Comparison of ENCODE assay signal across 18 cellular contexts in genomic region chr9:19358691-19359090, GRCh38. TPM values are rescaled to one million over a fixed set of nuclear protein-coding genes. Genes with fewer than 3 reads are reported as not detected.
DNase-seq lines count a peak whose midpoint lies in the region; ATAC-seq and TF ChIP-seq lines count a peak whose summit lies in the region.
"Had no signal": no experiment of that assay in that cellular context is flagged by ENCODE, and none has a peak within 500 bp of the region (broad histone marks: within the 10 kb centered on the region; RNA-seq: fewer than 3 reads in every experiment).

No MANE protein-coding gene starts in this region.

- no peak overlapping the region for H4K91ac ChIP-seq in IMR-90 (ENCODE audit: insufficient read depth, low read depth, low read length)

- intact Hi-C loops in IMR-90 (cut with micrococcal nuclease), result loop anchor here (10.0 kb wide), 1 partner anchor 74 kb away; no protein-coding TSS in a partner anchor

- no peak overlapping the region for H3K23ac ChIP-seq in IMR-90 (ENCODE audit: low read depth, low read length)

- H4K5ac ChIP-seq in IMR-90 (ENCODE audit: low read depth, low read length), result no peak overlapping the region

- in situ Hi-C loops in IMR-90 (cut with MboI; ENCODE audit: low sequenced_read_pairs), result no loop called here

- WGBS in IMR-90 (ENCODE audit: extremely low coverage in 2 of 2, insufficient read length in 1 of 2), 2 experiments, result no CpG with 5 or more reads among the region's 3 CpGs

- H3K4me3 ChIP-seq in IMR-90 (ENCODE audit: insufficient read depth, low read depth, low read length), result no peak overlapping the region
- no peak overlapping the region for H3K4me3 ChIP-seq in fibroblast of villous mesenchyme (ENCODE audit: low read depth, low read length)
- H3K4me3 ChIP-seq: BLaER1 treated with 17β-estradiol and CSF1 and Interleukin-3, amounts not matched to agents 10 nM and 100 nM had no signal

- no peak for TF ChIP-seq POLR2A in IMR-90 (IDR thresholded peaks at IDR 0.05; ENCODE audit: low read depth, low read length)

- POLR2A ChIA-PET in IMR-90 (lab: Charles Lee; ENCODE audit: unreplicated experiment), result interaction anchor here (0.6 kb wide), 1 partner anchor 307 kb away, joined by 3 read pairs; no protein-coding TSS in a partner anchor

- DNase-seq in EH (ENCODE audit: low read depth) (peak; percentile 43), IMR-90 (peak; percentile 42), fibroblast of villous mesenchyme (ENCODE audit: low read depth) (peak; percentile 79), neural crest cell (ENCODE audit: low read depth, low spot score) (no peak), KG1 (lab: John Stamatoyannopoulos, UW) (no peak), GM20000 (ENCODE audit: low spot score) (no peak)
- DNase-seq: CD8-positive, alpha-beta memory T cell; COR-L47; DMS 273 treated with DMSO at 0.1 percent for 48 hours; DMS53; DND-41; GOT3; H7 had no signal

- H3K9ac ChIP-seq in IMR-90 (ENCODE audit: low read depth, low read length), result no peak overlapping the region
- H3K9ac ChIP-seq: BLaER1 treated with 17β-estradiol and CSF1 and Interleukin-3, amounts not matched to agents 10 nM and 100 nM; KMS-11 had no signal

- H2AK5ac ChIP-seq in IMR-90 (ENCODE audit: low read depth, low read length), result no peak overlapping the region

- no peaks in the 10 kb centered on the region for H3K9me1 ChIP-seq in IMR-90 (ENCODE audit: insufficient read depth, low read length)

- no peak overlapping the region for H3K4me2 ChIP-seq in IMR-90 (ENCODE audit: low read depth, low read length)
- H3K4me2 ChIP-seq: BLaER1 treated with 17β-estradiol and CSF1 and Interleukin-3, amounts not matched to agents 10 nM and 100 nM; KMS-11 had no signal

- H3K56ac ChIP-seq in IMR-90 (ENCODE audit: extremely low read depth, insufficient read depth, low read length), result no peak overlapping the region

- no peak for TF ChIP-seq CTCF in IMR-90 (conservative IDR thresholded peaks at IDR 0.05; ENCODE audit: low read depth, low read length)
- no peak for TF ChIP-seq CTCF in fibroblast of villous mesenchyme (IDR thresholded peaks at IDR 0.05; ENCODE audit: insufficient read depth, low read depth, low read length)
- no peak for TF ChIP-seq CTCF in neural crest cell (conservative IDR thresholded peaks at IDR 0.05)
- no peak for TF ChIP-seq CTCF in GM20000 (IDR thresholded peaks at IDR 0.05; ENCODE audit: extremely low read depth, missing control alignments)

- H3K36me3 ChIP-seq in IMR-90 (ENCODE audit: control insufficient read depth, insufficient read depth, low read length), result peaks cover 10% of the 10 kb centered on the region; the same call in 1 of the 2 replicates

- H2BK5ac ChIP-seq in IMR-90 (ENCODE audit: low read depth, low read length, poor library complexity, severe bottlenecking), result no peak overlapping the region

- dilution Hi-C loops in IMR-90 (cut with HindIII; ENCODE audit: low sequenced_read_pairs, unreplicated experiment), result no loop called here

- H3K9me3 Mint-ChIP-seq in neural crest cell, result no peaks in the 10 kb centered on the region
- H3K9me3 Mint-ChIP-seq: CD8-positive, alpha-beta memory T cell had no signal

- H3K4me1 ChIP-seq in IMR-90 (ENCODE audit: control insufficient read depth, insufficient read depth, low read length), result no peaks in the 10 kb centered on the region
- H3K4me1 ChIP-seq: BLaER1 treated with 17β-estradiol and CSF1 and Interleukin-3, amounts not matched to agents 10 nM and 100 nM had no signal

- H3K4me3 Mint-ChIP-seq in neural crest cell, result no peak overlapping the region
- H3K4me3 Mint-ChIP-seq: B cell; CD8-positive, alpha-beta memory T cell had no signal

- H2AFZ ChIP-seq in IMR-90 (replicated peaks; ENCODE audit: low read length, poor library complexity), result no peak overlapping the region

- H3K9me3 ChIP-seq in IMR-90 (ENCODE audit: control insufficient read depth, insufficient read depth, low read length), result no peaks in the 10 kb centered on the region
- H3K9me3 ChIP-seq: BLaER1 treated with 17β-estradiol and CSF1 and Interleukin-3, amounts not matched to agents 10 nM and 100 nM had no signal

- H3K4me1 Mint-ChIP-seq in neural crest cell, result no peaks in the 10 kb centered on the region
- H3K4me1 Mint-ChIP-seq: B cell; CD8-positive, alpha-beta memory T cell had no signal

- CTCF ChIA-PET in IMR-90 (lab: Yijun Ruan, JAX), result interaction anchor here (0.8 to 0.9 kb wide), 2 partner anchors 17 to 100 kb away, joined by 3 read pairs; no protein-coding TSS in a partner anchor

- BruUV-seq in IMR-90 (replicated peaks; lab: Mats Ljungman, UMichigan), result no TSS peak

- H3K18ac ChIP-seq in IMR-90 (ENCODE audit: low read depth, low read length), result no peak overlapping the region

- H3K4ac ChIP-seq in IMR-90 (ENCODE audit: low read depth, low read length), result no peak overlapping the region

- H3K27ac ChIP-seq in IMR-90 (ENCODE audit: insufficient read depth, low read length), result no peak overlapping the region
- H3K27ac ChIP-seq: BLaER1 treated with 17β-estradiol and CSF1 and Interleukin-3, amounts not matched to agents 10 nM and 100 nM; KMS-11 had no signal

- peak overlapping the region; percentile 38 for H3K27ac Mint-ChIP-seq in neural crest cell (ENCODE audit: unreplicated experiment)
- H3K27ac Mint-ChIP-seq: B cell had no signal

- no peaks in the 10 kb centered on the region for H4K20me1 ChIP-seq in IMR-90 (ENCODE audit: insufficient read depth, low read length)

- no peak overlapping the region for H4K8ac ChIP-seq in IMR-90 (ENCODE audit: low read depth in 2 of 2, low read length in 2 of 2)

- no peak overlapping the region for H2BK20ac ChIP-seq in IMR-90 (ENCODE audit: low read depth, low read length)

- H2BK120ac ChIP-seq in IMR-90 (ENCODE audit: low read depth, low read length), result no peak overlapping the region

- H3K14ac ChIP-seq in IMR-90 (replicated peaks; ENCODE audit: low read depth, low read length), result no peak overlapping the region

- H3K79me1 ChIP-seq in IMR-90 (ENCODE audit: low read depth in 1 of 2, low read length in 2 of 2), result no peaks in the 10 kb centered on the region

- H3K27me3 Mint-ChIP-seq in neural crest cell (ENCODE audit: low read depth), result no peaks in the 10 kb centered on the region
- H3K27me3 Mint-ChIP-seq: B cell; CD8-positive, alpha-beta memory T cell had no signal

- ATAC-seq in IMR-90 (ENCODE audit: low read depth) (peak; percentile 21; the same call in 1 of the 2 replicates), HG03108 (IDR thresholded peaks at IDR 0.05; ENCODE audit: unreplicated experiment) (no peak)
- ATAC-seq: HepG2 had no signal

- H3K36me3 Mint-ChIP-seq in neural crest cell (ENCODE audit: low read depth), result peaks cover 3% of the 10 kb centered on the region

- H2BK15ac ChIP-seq in IMR-90 (ENCODE audit: low read depth, low read length), result no peak overlapping the region

- no peaks in the 10 kb centered on the region for H3K27me3 ChIP-seq in IMR-90 (ENCODE audit: control insufficient read depth, insufficient read depth, low read length)
- H3K27me3 ChIP-seq: BLaER1 treated with 17β-estradiol and CSF1 and Interleukin-3, amounts not matched to agents 10 nM and 100 nM had no signal

- TF ChIP-seq RAD21 in IMR-90 (IDR thresholded peaks at IDR 0.05; ENCODE audit: low read length), result no peak

- no peak overlapping the region for H2AK9ac ChIP-seq in IMR-90 (replicated peaks; ENCODE audit: low read depth, low read length, poor library complexity)

TF ChIP-seq in IMR-90, 13 proteins besides CTCF, POLR2A, EP300 and RAD21:
- TF ChIP-seq CEBPB (IDR thresholded peaks at IDR 0.05; ENCODE audit: low read depth, low read length) (peak; percentile 4; the same call in 1 of the 2 replicates), MAFK (IDR thresholded peaks at IDR 0.05; ENCODE audit: low read depth, low read length) (0 out of 2 replicates have a peak, but pooled peaks have one; percentile 11), FOS (IDR thresholded peaks at IDR 0.05; ENCODE audit: low read depth, low read length) (no peak), RFX5 (IDR thresholded peaks at IDR 0.05; ENCODE audit: low read depth, low read length) (no peak)

RNA-seq across cellular contexts. Expression of gene RPS6, which starts 21.3 kb away (rescaled TPM):
- total RNA-seq in IMR-90 (2012; rRNA removed) (1,399 and 1,416 TPM in 2 replicates), fibroblast of villous mesenchyme (1,027 and 1,067 TPM in 2 replicates), neural crest cell (2,517 and 2,603 TPM in 2 replicates)
- polyA plus RNA-seq in IMR-90 (2012; rRNA removed), result 1,771 and 1,866 TPM in 2 replicates
- polyA plus RNA-seq in IMR-90 (2012; cell fraction: cytosol; rRNA removed), result 454 and 1,197 TPM in 2 replicates
- polyA plus RNA-seq in IMR-90 (2012; cell fraction: nucleus; rRNA removed; ENCODE audit: low replicate concordance), result 83.2 and 613 TPM in 2 replicates

RNA-seq across cellular contexts. Expression of gene ACER2, which starts 50.1 kb away (rescaled TPM):
- total RNA-seq in IMR-90 (2012; rRNA removed), result 1.6 and 1.9 TPM in 2 replicates
- polyA plus RNA-seq in IMR-90 (2012; rRNA removed), result 0.66 and 0.84 TPM in 2 replicates
- 0.34 and 0.37 TPM in 2 replicates for polyA plus RNA-seq in IMR-90 (2012; cell fraction: cytosol; rRNA removed)
- polyA plus RNA-seq in IMR-90 (2012; cell fraction: nucleus; rRNA removed; ENCODE audit: low replicate concordance), result 0.58 and 2.3 TPM in 2 replicates
- 0.64 and 4.7 TPM in 2 replicates for total RNA-seq in fibroblast of villous mesenchyme
- total RNA-seq in neural crest cell, result 5.3 and 5.6 TPM in 2 replicates

Comparison
In these comparisons a context has a peak if more than half of its experiments do, and no peak if none do; other contexts are left out.
1. DNase-seq: peak in EH (single experiment), IMR-90 (single experiment) and fibroblast of villous mesenchyme (single experiment); none in neural crest cell (single experiment), KG1 (single experiment) and GM20000 (single experiment).